19 cellular contexts compared by ENCODE assay signal in the genomic region with DNA sequence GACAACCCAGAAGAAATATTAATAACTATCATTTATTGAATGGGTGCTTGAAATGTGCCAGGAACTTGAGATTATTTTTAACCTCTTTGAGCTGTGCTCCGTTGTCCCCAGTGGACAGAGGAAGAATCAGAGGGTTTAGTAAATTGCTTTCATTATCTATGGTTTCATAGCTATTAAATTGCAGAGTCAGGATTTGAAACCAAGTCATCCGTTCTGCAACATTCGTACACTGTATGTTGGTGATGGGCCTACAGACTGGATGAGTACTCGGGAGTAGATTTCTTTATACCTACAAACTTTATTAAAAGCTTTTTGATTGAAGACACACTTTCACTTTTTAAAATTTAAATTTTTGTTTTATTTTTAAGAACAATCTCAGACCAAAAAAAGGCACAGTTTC. TPM values are rescaled to one million over a fixed set of nuclear protein-coding genes. Genes with fewer than 3 reads are reported as not detected.
DNase-seq lines count a peak whose midpoint lies in the region; ATAC-seq and TF ChIP-seq lines count a peak whose summit lies in the region.
"Had no signal": no experiment of that assay in that cellular context is flagged by ENCODE, and none has a peak within 500 bp of the region (broad histone marks: within the 10 kb centered on the region; RNA-seq: fewer than 3 reads in every experiment).

No MANE protein-coding gene starts in this region.

- no peaks in the 10 kb centered on the region for H3K27me3 Mint-ChIP-seq in MCF 10A (ENCODE audit: insufficient read depth, unreplicated experiment)
- H3K27me3 Mint-ChIP-seq in endodermal cell (ENCODE audit: insufficient read depth), result no peaks in the 10 kb centered on the region
- H3K27me3 Mint-ChIP-seq: activated CD4-positive, alpha-beta T cell treated with anti-CD3 and anti-CD28 coated beads, Interleukin-2, amount 10 ng/mL, durations not matched to agents 24 days and 14 days; activated naive CD8-positive, alpha-beta T cell treated with anti-CD3 and anti-CD28 coated beads, Interleukin-2, amount 10 ng/mL, durations not matched to agents 7 days and 5 days; activated T-cell treated with anti-CD3 and anti-CD28 coated beads, Interleukin-2, amount 50 U/mL, for 24 hours; CD8-positive, alpha-beta memory T cell had no signal

- no peak overlapping the region for H3K4me3 ChIP-seq in breast epithelium
- no peak overlapping the region for H3K4me3 ChIP-seq in PC-3 (ENCODE audit: low read length)
- H3K4me3 ChIP-seq in endodermal cell (ENCODE audit: low read length), result peak overlapping the region; percentile 68
- no peak overlapping the region for H3K4me3 ChIP-seq in osteoblast (ENCODE audit: insufficient read depth, low read length)
- H3K4me3 ChIP-seq: uterus had no signal

- H3K4me1 Mint-ChIP-seq in MCF 10A (ENCODE audit: insufficient read depth, unreplicated experiment) (peaks cover 15% of the 10 kb centered on the region), endodermal cell (peaks cover 53% of the 10 kb centered on the region)

- H3K27ac Mint-ChIP-seq in MCF 10A (ENCODE audit: low read depth, unreplicated experiment) (peak overlapping the region; percentile 4), endodermal cell (no peak overlapping the region)
- H3K27ac Mint-ChIP-seq: activated CD4-positive, alpha-beta T cell treated with anti-CD3 and anti-CD28 coated beads, Interleukin-2, amount 10 ng/mL, durations not matched to agents 24 days and 14 days; activated naive CD8-positive, alpha-beta T cell treated with anti-CD3 and anti-CD28 coated beads, Interleukin-2, amount 10 ng/mL, durations not matched to agents 7 days and 5 days; activated T-cell treated with anti-CD3 and anti-CD28 coated beads, Interleukin-2, amount 50 U/mL, for 24 hours had no signal

- DNase-seq in MCF 10A (ENCODE audit: unreplicated experiment) (no peak), breast epithelium (ENCODE audit: low spot score in 2 of 2) (no peak), PC-3 (peak; percentile 4), endodermal cell (no peak), osteoblast (ENCODE audit: insufficient read length, low spot score, missing footprints) (no peak), NCI-H345 (lab: John Stamatoyannopoulos, UW) (no peak), NCI-H2029 treated with DMSO at 0.1 percent for 48 hours (lab: John Stamatoyannopoulos, UW) (no peak)
- DNase-seq: activated CD4-positive, alpha-beta T cell treated with anti-CD3 and anti-CD28 coated beads, Interleukin-2, amount 10 ng/mL, durations not matched to agents 24 days and 14 days; activated naive CD8-positive, alpha-beta T cell treated with anti-CD3 and anti-CD28 coated beads, Interleukin-2, amount 10 ng/mL, durations not matched to agents 7 days and 5 days; activated T-cell treated with anti-CD3 and anti-CD28 coated beads, Interleukin-2, amount 50 U/mL, for 24 hours; CD8-positive, alpha-beta memory T cell; NCI-H1436 treated with DMSO at 0.1 percent for 48 hours; NCI-H510A; small intestine; stimulated activated naive CD8-positive, alpha-beta T cell treated with anti-CD3 and anti-CD28 coated beads, Interleukin-15, Interleukin-2, amounts not matched to agents 100 U/mL and 50 U/mL, for 24 hours; T-helper 1 cell; uterus had no signal

- no peak for ATAC-seq in PC-3
- ATAC-seq in GM21390 (IDR thresholded peaks at IDR 0.05; ENCODE audit: unreplicated experiment), result no peak
- ATAC-seq: esophagus mucosa; stimulated activated naive CD8-positive, alpha-beta T cell treated with anti-CD3 and anti-CD28 coated beads, Interleukin-15, Interleukin-2, amounts not matched to agents 100 U/mL and 50 U/mL, for 24 hours had no signal

- no peaks in the 10 kb centered on the region for H3K9me3 Mint-ChIP-seq in MCF 10A (ENCODE audit: unreplicated experiment)
- no peaks in the 10 kb centered on the region for H3K9me3 Mint-ChIP-seq in endodermal cell
- H3K9me3 Mint-ChIP-seq: activated T-cell treated with anti-CD3 and anti-CD28 coated beads, Interleukin-2, amount 50 U/mL, for 24 hours; CD8-positive, alpha-beta memory T cell had no signal

- H3K27me3 ChIP-seq in breast epithelium, result no peaks in the 10 kb centered on the region
- H3K27me3 ChIP-seq in PC-3 (ENCODE audit: low read length), result no peaks in the 10 kb centered on the region
- no peaks in the 10 kb centered on the region for H3K27me3 ChIP-seq in endodermal cell (ENCODE audit: control insufficient read depth, insufficient read depth, low read length, poor library complexity, severe bottlenecking)
- no peaks in the 10 kb centered on the region for H3K27me3 ChIP-seq in osteoblast (ENCODE audit: insufficient read depth, low read length)
- H3K27me3 ChIP-seq: uterus had no signal

- H4K20me1 ChIP-seq in PC-3 (ENCODE audit: low read length), result peaks cover 16% of the 10 kb centered on the region; the same call in 1 of the 2 replicates
- peaks cover 9% of the 10 kb centered on the region for H4K20me1 ChIP-seq in osteoblast (ENCODE audit: insufficient read depth, low read length)

- H3K27ac ChIP-seq in breast epithelium, result no peak overlapping the region
- no peak overlapping the region for H3K27ac ChIP-seq in PC-3 (ENCODE audit: low read length)
- no peak overlapping the region for H3K27ac ChIP-seq in endodermal cell (ENCODE audit: low read depth, low read length)
- H3K27ac ChIP-seq in osteoblast (ENCODE audit: low read depth, low read length), result no peak overlapping the region
- H3K27ac ChIP-seq: uterus had no signal

- H3K36me3 ChIP-seq in breast epithelium, result no peaks in the 10 kb centered on the region
- H3K36me3 ChIP-seq in PC-3 (ENCODE audit: low read depth, low read length), result peaks cover 19% of the 10 kb centered on the region
- peaks cover 25% of the 10 kb centered on the region for H3K36me3 ChIP-seq in endodermal cell (ENCODE audit: control insufficient read depth, insufficient read depth, low read length)
- peaks cover 16% of the 10 kb centered on the region for H3K36me3 ChIP-seq in osteoblast (ENCODE audit: insufficient read depth, low read length)
- H3K36me3 ChIP-seq: uterus had no signal

- intact Hi-C loops in MCF 10A (cut with micrococcal nuclease), result no loop called here
- intact Hi-C loops in breast epithelium (cut with DNase I; ENCODE audit: low total_unique reads), result no loop called here
- intact Hi-C loops in PC-3 (cut with micrococcal nuclease), result no loop called here

- CTCF ChIA-PET in MCF 10A (lab: Yijun Ruan, JAX) (no interaction called here), PC-3 (lab: Charles Lee) (no interaction called here)

- peaks cover 0 to 5% of the 10 kb centered on the region in 2 donors for H3K4me1 ChIP-seq in breast epithelium
- peaks cover 21% of the 10 kb centered on the region for H3K4me1 ChIP-seq in PC-3 (ENCODE audit: insufficient read depth, low read length)
- H3K4me1 ChIP-seq in endodermal cell (ENCODE audit: control insufficient read depth, insufficient read depth, low read length), result no peaks in the 10 kb centered on the region
- H3K4me1 ChIP-seq in osteoblast (ENCODE audit: insufficient read depth, low read length), result peaks cover 14% of the 10 kb centered on the region
- H3K4me1 ChIP-seq: uterus had no signal

- H3K9ac ChIP-seq in PC-3 (ENCODE audit: low read length) (no peak overlapping the region), endodermal cell (ENCODE audit: extremely low read depth, low read length, poor library complexity, severe bottlenecking) (no peak overlapping the region)

- peaks cover 29% of the 10 kb centered on the region for H3K36me3 Mint-ChIP-seq in MCF 10A (ENCODE audit: insufficient read depth, unreplicated experiment)
- peaks cover 34% of the 10 kb centered on the region for H3K36me3 Mint-ChIP-seq in endodermal cell (ENCODE audit: low read depth)

- H3K9me3 ChIP-seq in breast epithelium (no peaks in the 10 kb centered on the region), PC-3 (ENCODE audit: low read length) (no peaks in the 10 kb centered on the region), endodermal cell (ENCODE audit: control insufficient read depth, low read length) (no peaks in the 10 kb centered on the region), osteoblast (ENCODE audit: low read depth, low read length) (no peaks in the 10 kb centered on the region)
- H3K9me3 ChIP-seq: uterus had no signal

- H3K4me3 Mint-ChIP-seq in MCF 10A (ENCODE audit: unreplicated experiment) (no peak overlapping the region), endodermal cell (no peak overlapping the region)
- H3K4me3 Mint-ChIP-seq: activated CD4-positive, alpha-beta T cell treated with anti-CD3 and anti-CD28 coated beads, Interleukin-2, amount 10 ng/mL, durations not matched to agents 24 days and 14 days; activated naive CD8-positive, alpha-beta T cell treated with anti-CD3 and anti-CD28 coated beads, Interleukin-2, amount 10 ng/mL, durations not matched to agents 7 days and 5 days; activated T-cell treated with anti-CD3 and anti-CD28 coated beads, Interleukin-2, amount 50 U/mL, for 24 hours; CD8-positive, alpha-beta memory T cell had no signal

- peaks cover 91% of the 10 kb centered on the region for H3K79me2 ChIP-seq in PC-3 (ENCODE audit: low read length)
- peaks cover 91% of the 10 kb centered on the region for H3K79me2 ChIP-seq in osteoblast (ENCODE audit: insufficient read depth, low read length)

- no peaks in the 10 kb centered on the region for H3K9me2 ChIP-seq in PC-3 (replicated peaks; ENCODE audit: low read length)

- BruUV-seq in MCF 10A (replicated peaks; lab: Mats Ljungman, UMichigan) (no TSS peak), PC-3 (replicated peaks; lab: Mats Ljungman, UMichigan) (no TSS peak)

- no peak for TF ChIP-seq CTCF in MCF 10A (IDR thresholded peaks at IDR 0.05; ENCODE audit: unreplicated experiment)
- no peak for TF ChIP-seq CTCF in breast epithelium (IDR thresholded peaks at IDR 0.05)
- 0 out of 2 replicates have a peak, but pooled peaks have one; percentile 22 for TF ChIP-seq CTCF in PC-3 (conservative IDR thresholded peaks at IDR 0.05; ENCODE audit: low read depth, low read length)
- peak; percentile 32 for TF ChIP-seq CTCF in endodermal cell (conservative IDR thresholded peaks at IDR 0.05)
- TF ChIP-seq CTCF in osteoblast (IDR thresholded peaks at IDR 0.05; ENCODE audit: extremely low read depth, low read depth, low read length), result peak; percentile 28

- H2AFZ ChIP-seq in PC-3 (ENCODE audit: low read length) (no peak overlapping the region), osteoblast (ENCODE audit: low read length) (no peak overlapping the region)

- 83 to 92% methylated on average over 1 to 3 of the region's 4 CpGs for WGBS in endodermal cell (ENCODE audit: insufficient coverage in 1 of 2, insufficient read length in 1 of 2), 2 experiments

- no peaks in the 10 kb centered on the region for H3F3A ChIP-seq in PC-3 (ENCODE audit: low read length, unreplicated experiment)

- POLR2A ChIA-PET in MCF 10A (lab: Yijun Ruan, JAX) (interaction anchor here (0.6 to 1.5 kb wide), 6 partner anchors 19 to 104 kb away, joined by 3 read pairs; no protein-coding TSS in a partner anchor), PC-3 (lab: Charles Lee; ENCODE audit: unreplicated experiment) (no interaction called here)

- no peak for TF ChIP-seq POLR2A in breast epithelium (IDR thresholded peaks at IDR 0.05)

- no peak overlapping the region for H3K4me2 ChIP-seq in PC-3 (ENCODE audit: low read length)
- no peak overlapping the region for H3K4me2 ChIP-seq in osteoblast (ENCODE audit: insufficient read depth, low read length)

RNA-seq across cellular contexts. Expression of a gene that starts 4.9 kb away (rescaled TPM):
- total RNA-seq in MCF 10A (2022) (110 and 117 TPM in 2 replicates), breast epithelium (10 to 100 TPM; 36.1 to 48.9 (median 47.2) TPM), PC-3 (2014; rRNA removed) (77.6 and 102 TPM in 2 replicates), endodermal cell (100 to 1,000 TPM; 109 to 138 TPM), osteoblast (114 and 122 TPM in 2 replicates)
- polyA plus RNA-seq in endodermal cell (2013, experiment 1 of 2), result 119 TPM
- 116 TPM for polyA plus RNA-seq in endodermal cell (2013, experiment 2 of 2)

Comparison
In these comparisons a context has a peak if more than half of its experiments do, and no peak if none do; other contexts are left out.
1. CTCF ChIP-seq: peak in PC-3 (single experiment), endodermal cell (single experiment) and osteoblast (single experiment); none in MCF 10A (single experiment) and breast epithelium (0 of 3).